In the genomic region with DNA sequence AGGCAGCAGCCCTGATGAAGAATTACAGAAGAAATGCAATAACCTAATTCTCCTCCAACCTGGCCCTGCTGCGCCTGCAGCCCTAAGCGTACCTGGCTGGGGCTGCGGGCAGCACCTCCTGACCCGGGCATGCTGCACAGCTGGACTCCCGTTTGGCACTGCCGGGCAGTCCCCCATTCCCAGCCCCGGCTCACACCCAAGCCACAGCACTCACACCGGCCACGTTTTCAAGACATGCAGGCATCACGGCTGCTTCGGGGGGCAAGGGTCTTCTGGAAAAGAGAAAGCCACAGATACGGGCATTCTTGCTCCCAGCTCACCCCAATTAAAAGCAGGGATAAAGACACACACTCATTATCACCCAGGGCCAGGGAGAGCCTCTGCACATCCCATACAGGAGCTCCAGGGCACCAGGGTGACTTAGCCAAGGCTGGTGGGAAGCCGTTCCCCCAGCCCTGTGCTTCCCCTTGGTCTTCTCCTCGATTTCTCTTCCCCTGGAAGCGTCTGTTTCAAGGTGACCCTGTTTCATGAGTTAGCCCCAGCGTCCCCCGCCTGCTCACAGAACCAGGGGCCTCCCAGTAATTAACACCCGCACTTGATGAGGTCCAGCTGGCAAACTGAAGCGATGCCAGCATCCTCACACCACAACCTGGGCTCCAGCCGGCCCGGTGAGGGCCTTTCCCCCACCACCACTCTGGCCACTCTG, we compare ENCODE assay signal across 13 cellular contexts.
DNase-seq lines count a peak whose midpoint lies in the region; ATAC-seq, FAIRE-seq and TF ChIP-seq lines count a peak whose summit lies in the region.
"Had no signal": no experiment of that assay in that cellular context is flagged by ENCODE, and none has a peak within 500 bp of the region (broad histone marks: within the 10 kb centered on the region; RNA-seq: fewer than 3 reads in every experiment).

No MANE protein-coding gene starts in this region.

- DNase-seq in DND-41 (no peak), NCI-H69 (lab: John Stamatoyannopoulos, UW) (peak; percentile 9), left kidney (ENCODE audit: low read depth, low spot score) (peak; percentile 84), retina (peak; percentile 47), GM19239 (ENCODE audit: insufficient read length, low spot score) (no peak)
- no peak for DNase-seq in activated naive CD8-positive, alpha-beta T cell treated with anti-CD3 and anti-CD28 coated beads, Interleukin-2, amount 50 U/mL, for 24 hours
- DNase-seq in stimulated activated naive CD4-positive, alpha-beta T cell treated with Interleukin-2 at 50 U/mL for 16 hours (lab: John Stamatoyannopoulos, UW), result no peak
- DNase-seq: CD4-positive, alpha-beta memory T cell; NCI-H1694; NCI-H446 treated with DMSO at 0.1 percent for 48 hours had no signal

- peak overlapping the region; percentile 29; the same call in 1 of the 2 replicates for H3K27ac ChIP-seq in DND-41 (ENCODE audit: low read length)

- H3K9ac ChIP-seq in DND-41 (ENCODE audit: low read depth, low read length), result no peak overlapping the region

- TF ChIP-seq CTCF in DND-41 (IDR thresholded peaks at IDR 0.05; ENCODE audit: borderline replicate concordance, extremely low read depth, low read length, poor library complexity, severe bottlenecking), result no peak

- no peaks in the 10 kb centered on the region for H3K9me3 ChIP-seq in DND-41 (ENCODE audit: insufficient read depth, low read length, severe bottlenecking)

- peaks cover 7% of the 10 kb centered on the region for H3K27me3 Mint-ChIP-seq in activated naive CD8-positive, alpha-beta T cell treated with anti-CD3 and anti-CD28 coated beads, Interleukin-2, amount 50 U/mL, for 24 hours

- H3K4me1 Mint-ChIP-seq in activated naive CD8-positive, alpha-beta T cell treated with anti-CD3 and anti-CD28 coated beads, Interleukin-2, amount 50 U/mL, for 24 hours, result no peaks in the 10 kb centered on the region
- H3K4me1 Mint-ChIP-seq: B cell had no signal

- no peak overlapping the region for H3K4me3 ChIP-seq in DND-41 (ENCODE audit: low read depth in 1 of 2, low read length in 2 of 2)
- H3K4me3 ChIP-seq: K562 had no signal

- H3K27me3 ChIP-seq in DND-41 (ENCODE audit: insufficient read depth, low read length, poor library complexity), result no peaks in the 10 kb centered on the region

- H3K36me3 ChIP-seq in DND-41 (ENCODE audit: insufficient read depth, low read length), result no peaks in the 10 kb centered on the region

- no peaks in the 10 kb centered on the region for H3K79me2 ChIP-seq in DND-41 (ENCODE audit: insufficient read depth, low read length)

- H3K4me1 ChIP-seq in DND-41 (ENCODE audit: insufficient read depth, low read length), result peaks cover 35% of the 10 kb centered on the region

- no peak for ATAC-seq in DND-41 (ENCODE audit: insufficient read depth, low read depth)
- no peak for ATAC-seq in activated naive CD8-positive, alpha-beta T cell treated with anti-CD3 and anti-CD28 coated beads, Interleukin-2, amount 50 U/mL, for 24 hours
- ATAC-seq: K562 had no signal

- no peaks in the 10 kb centered on the region for H4K20me1 ChIP-seq in DND-41 (ENCODE audit: insufficient read depth, low read length)

- H3K4me2 ChIP-seq in DND-41 (ENCODE audit: insufficient read depth, low read length), result no peak overlapping the region

- FAIRE-seq in GM19239 (lab: Jason Lieb, UNC), result no peak
- FAIRE-seq: K562, RCC 7860 had no signal

- no peaks in the 10 kb centered on the region for H3K36me3 Mint-ChIP-seq in activated naive CD8-positive, alpha-beta T cell treated with anti-CD3 and anti-CD28 coated beads, Interleukin-2, amount 50 U/mL, for 24 hours (ENCODE audit: low read depth)
- H3K36me3 Mint-ChIP-seq: CD4-positive, alpha-beta memory T cell had no signal

- H3K4me3 Mint-ChIP-seq in activated naive CD8-positive, alpha-beta T cell treated with anti-CD3 and anti-CD28 coated beads, Interleukin-2, amount 50 U/mL, for 24 hours, result no peak overlapping the region
- H3K4me3 Mint-ChIP-seq: B cell; CD4-positive, alpha-beta memory T cell had no signal

- H3K27ac Mint-ChIP-seq in activated naive CD8-positive, alpha-beta T cell treated with anti-CD3 and anti-CD28 coated beads, Interleukin-2, amount 50 U/mL, for 24 hours, result no peak overlapping the region
- H3K27ac Mint-ChIP-seq: B cell; CD4-positive, alpha-beta memory T cell had no signal

- no peaks in the 10 kb centered on the region for H3K9me3 Mint-ChIP-seq in activated naive CD8-positive, alpha-beta T cell treated with anti-CD3 and anti-CD28 coated beads, Interleukin-2, amount 50 U/mL, for 24 hours
- H3K9me3 Mint-ChIP-seq: CD4-positive, alpha-beta memory T cell had no signal

- no peak overlapping the region for H2AFZ ChIP-seq in DND-41 (ENCODE audit: low read depth, low read length)

Comparison
In these comparisons a context has a peak if more than half of its experiments do, and no peak if none do; other contexts are left out.
1. DNase-seq: peak in NCI-H69 (single experiment), left kidney (single experiment) and retina (single experiment); none in DND-41 (single experiment), activated naive CD8-positive, alpha-beta T cell treated with anti-CD3 and anti-CD28 coated beads, Interleukin-2, amount 50 U/mL, for 24 hours (single experiment), GM19239 (single experiment) and stimulated activated naive CD4-positive, alpha-beta T cell treated with Interleukin-2 at 50 U/mL for 16 hours (single experiment).